ENCODE assay signal across 1 cellular context in genomic region chr1:151574575-151575529, GRCh38.
TF ChIP-seq lines count a peak whose summit lies in the region.

No MANE protein-coding gene starts in this region.

TF ChIP-seq in K562, 482 proteins besides CTCF, POLR2A, EP300 and RAD21 (continues in another document):
- peak; percentile 77 for TF ChIP-seq CREM (IDR thresholded peaks at IDR 0.05; ENCODE audit: low read depth)
- TF ChIP-seq SMARCE1 (IDR thresholded peaks at IDR 0.05): peak; percentile 79
- TF ChIP-seq, protein P1, sequence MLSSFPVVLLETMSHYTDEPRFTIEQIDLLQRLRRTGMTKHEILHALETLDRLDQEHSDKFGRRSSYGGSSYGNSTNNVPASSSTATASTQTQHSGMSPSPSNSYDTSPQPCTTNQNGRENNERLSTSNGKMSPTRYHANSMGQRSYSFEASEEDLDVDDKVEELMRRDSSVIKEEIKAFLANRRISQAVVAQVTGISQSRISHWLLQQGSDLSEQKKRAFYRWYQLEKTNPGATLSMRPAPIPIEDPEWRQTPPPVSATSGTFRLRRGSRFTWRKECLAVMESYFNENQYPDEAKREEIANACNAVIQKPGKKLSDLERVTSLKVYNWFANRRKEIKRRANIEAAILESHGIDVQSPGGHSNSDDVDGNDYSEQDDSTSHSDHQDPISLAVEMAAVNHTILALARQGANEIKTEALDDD (IDR thresholded peaks at IDR 0.05): no peak
- TF ChIP-seq HES1 (IDR thresholded peaks at IDR 0.05; ENCODE audit: low read depth): no peak
- TF ChIP-seq RBFOX2 (IDR thresholded peaks at IDR 0.05; ENCODE audit: low read depth, low read length): peak; percentile 60
- TF ChIP-seq ZNF589 (CRISPR knock-in tag; IDR thresholded peaks at IDR 0.05; ENCODE audit: low read depth): peak; percentile 70; the same call in 1 of the 2 replicates
- no peak for TF ChIP-seq ZNF561 (CRISPR knock-in tag; conservative IDR thresholded peaks at IDR 0.05)
- peak; percentile 6; the same call in 1 of the 2 replicates for TF ChIP-seq KLF6 (CRISPR knock-in tag; IDR thresholded peaks at IDR 0.05; ENCODE audit: borderline replicate concordance)
- TF ChIP-seq PTTG1 (tag; IDR thresholded peaks at IDR 0.05; ENCODE audit: low read depth): no peak
- TF ChIP-seq SRF (CRISPR knock-in tag; IDR thresholded peaks at IDR 0.05): peak in 1 of 2 experiments; percentile 88; a peak in 1 of 4 replicates
- TF ChIP-seq, protein P2, sequence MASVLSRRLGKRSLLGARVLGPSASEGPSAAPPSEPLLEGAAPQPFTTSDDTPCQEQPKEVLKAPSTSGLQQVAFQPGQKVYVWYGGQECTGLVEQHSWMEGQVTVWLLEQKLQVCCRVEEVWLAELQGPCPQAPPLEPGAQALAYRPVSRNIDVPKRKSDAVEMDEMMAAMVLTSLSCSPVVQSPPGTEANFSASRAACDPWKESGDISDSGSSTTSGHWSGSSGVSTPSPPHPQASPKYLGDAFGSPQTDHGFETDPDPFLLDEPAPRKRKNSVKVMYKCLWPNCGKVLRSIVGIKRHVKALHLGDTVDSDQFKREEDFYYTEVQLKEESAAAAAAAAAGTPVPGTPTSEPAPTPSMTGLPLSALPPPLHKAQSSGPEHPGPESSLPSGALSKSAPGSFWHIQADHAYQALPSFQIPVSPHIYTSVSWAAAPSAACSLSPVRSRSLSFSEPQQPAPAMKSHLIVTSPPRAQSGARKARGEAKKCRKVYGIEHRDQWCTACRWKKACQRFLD (CRISPR knock-in tag; IDR thresholded peaks at IDR 0.05): peak; percentile 70; the same call in 1 of the 2 replicates
- TF ChIP-seq SLC30A9 (CRISPR knock-in tag; IDR thresholded peaks at IDR 0.05): no peak
- TF ChIP-seq CSDE1 (IDR thresholded peaks at IDR 0.05): no peak
- no peak for TF ChIP-seq GATA2 (CRISPR knock-in tag; IDR thresholded peaks at IDR 0.05)
- no peak for TF ChIP-seq FOXM1 (IDR thresholded peaks at IDR 0.05; ENCODE audit: low read depth)
- TF ChIP-seq FOXM1 (CRISPR knock-in tag; IDR thresholded peaks at IDR 0.05; ENCODE audit: low read depth): no peak
- TF ChIP-seq EP400 (IDR thresholded peaks at IDR 0.05): peak; percentile 33; the same call in 1 of the 2 replicates
- TF ChIP-seq SAFB (IDR thresholded peaks at IDR 0.05; ENCODE audit: borderline replicate concordance, low read depth, low read length): no peak
- TF ChIP-seq KDM2B (CRISPR knock-in tag; IDR thresholded peaks at IDR 0.05): no peak
- TF ChIP-seq CREB1 (IDR thresholded peaks at IDR 0.05): peak; percentile 25; the same call in 1 of the 2 replicates
- no peak for TF ChIP-seq CREB1 (CRISPR knock-in tag; IDR thresholded peaks at IDR 0.05)
- TF ChIP-seq FOXO4 (CRISPR knock-in tag; IDR thresholded peaks at IDR 0.05): no peak
- no peak for TF ChIP-seq CBX1 (IDR thresholded peaks at IDR 0.05; ENCODE audit: low read depth)
- TF ChIP-seq ZNF507 (tag; conservative IDR thresholded peaks at IDR 0.05): no peak
- no peak for TF ChIP-seq ILK (tag; IDR thresholded peaks at IDR 0.05; ENCODE audit: borderline replicate concordance, low read depth)
- TF ChIP-seq MTA3 (IDR thresholded peaks at IDR 0.05; ENCODE audit: borderline replicate concordance): 0 out of 2 replicates have a peak, but pooled peaks have one; percentile 42
- TF ChIP-seq NR1H2 (CRISPR knock-in tag; IDR thresholded peaks at IDR 0.05): no peak
- peak; percentile 37; the same call in 1 of the 2 replicates for TF ChIP-seq SUPT5H (IDR thresholded peaks at IDR 0.05)
- peak in 1 of 2 experiments; percentile 14; a peak in 1 of 4 replicates for TF ChIP-seq TRIM24 (IDR thresholded peaks at IDR 0.05)
- no peak for TF ChIP-seq ZBTB40 (IDR thresholded peaks at IDR 0.05)
- TF ChIP-seq ZBTB40 (CRISPR knock-in tag; IDR thresholded peaks at IDR 0.05): no peak
- TF ChIP-seq C11orf30 (IDR thresholded peaks at IDR 0.05; ENCODE audit: low read depth): peak; percentile 20; the same call in 1 of the 2 replicates
- TF ChIP-seq MCM5 (IDR thresholded peaks at IDR 0.05; ENCODE audit: low read depth): no peak
- peak; percentile 51; the same call in 1 of the 2 replicates for TF ChIP-seq ZFX (CRISPR knock-in tag; IDR thresholded peaks at IDR 0.05)
- no peak for TF ChIP-seq ERF (CRISPR knock-in tag; IDR thresholded peaks at IDR 0.05)
- peak; percentile 60 for TF ChIP-seq NFIC (IDR thresholded peaks at IDR 0.05)
- peak; percentile 90 for TF ChIP-seq JUN (IDR thresholded peaks at IDR 0.05; ENCODE audit: borderline replicate concordance, low read depth, low read length)
- no peak for TF ChIP-seq JUN (CRISPR knock-in tag; IDR thresholded peaks at IDR 0.05; ENCODE audit: borderline replicate concordance)
- no peak for TF ChIP-seq CBX3 (IDR thresholded peaks at IDR 0.05; ENCODE audit: borderline replicate concordance in 1 of 2, low read length in 2 of 2)
- TF ChIP-seq TAF7 (tag; IDR thresholded peaks at IDR 0.05): no peak
- TF ChIP-seq, protein P3, sequence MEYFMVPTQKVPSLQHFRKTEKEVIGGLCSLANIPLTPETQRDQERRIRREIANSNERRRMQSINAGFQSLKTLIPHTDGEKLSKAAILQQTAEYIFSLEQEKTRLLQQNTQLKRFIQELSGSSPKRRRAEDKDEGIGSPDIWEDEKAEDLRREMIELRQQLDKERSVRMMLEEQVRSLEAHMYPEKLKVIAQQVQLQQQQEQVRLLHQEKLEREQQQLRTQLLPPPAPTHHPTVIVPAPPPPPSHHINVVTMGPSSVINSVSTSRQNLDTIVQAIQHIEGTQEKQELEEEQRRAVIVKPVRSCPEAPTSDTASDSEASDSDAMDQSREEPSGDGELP (CRISPR knock-in tag; IDR thresholded peaks at IDR 0.05; ENCODE audit: borderline replicate concordance): peak; percentile 54; the same call in 1 of the 2 replicates
- TF ChIP-seq CXXC5 (CRISPR knock-in tag; IDR thresholded peaks at IDR 0.05): no peak
- no peak for TF ChIP-seq PHB2 (IDR thresholded peaks at IDR 0.05; ENCODE audit: low read depth)
- TF ChIP-seq L3MBTL2 (IDR thresholded peaks at IDR 0.05): peak; percentile 11; the same call in 1 of the 2 replicates
- no peak for TF ChIP-seq XRCC4 (IDR thresholded peaks at IDR 0.05; ENCODE audit: extremely low read depth, insufficient read depth, insufficient read length)
- TF ChIP-seq CEBPG (CRISPR knock-in tag; IDR thresholded peaks at IDR 0.05): peak; percentile 52; the same call in 1 of the 2 replicates
- TF ChIP-seq CEBPG (tag; conservative IDR thresholded peaks at IDR 0.05 in 1 of 2, IDR thresholded peaks at IDR 0.05 in 1 of 2): no peak; a peak in 1 of 4 replicates
- no peak for TF ChIP-seq CHD1 (IDR thresholded peaks at IDR 0.05; ENCODE audit: low read length)
- TF ChIP-seq, protein P4, sequence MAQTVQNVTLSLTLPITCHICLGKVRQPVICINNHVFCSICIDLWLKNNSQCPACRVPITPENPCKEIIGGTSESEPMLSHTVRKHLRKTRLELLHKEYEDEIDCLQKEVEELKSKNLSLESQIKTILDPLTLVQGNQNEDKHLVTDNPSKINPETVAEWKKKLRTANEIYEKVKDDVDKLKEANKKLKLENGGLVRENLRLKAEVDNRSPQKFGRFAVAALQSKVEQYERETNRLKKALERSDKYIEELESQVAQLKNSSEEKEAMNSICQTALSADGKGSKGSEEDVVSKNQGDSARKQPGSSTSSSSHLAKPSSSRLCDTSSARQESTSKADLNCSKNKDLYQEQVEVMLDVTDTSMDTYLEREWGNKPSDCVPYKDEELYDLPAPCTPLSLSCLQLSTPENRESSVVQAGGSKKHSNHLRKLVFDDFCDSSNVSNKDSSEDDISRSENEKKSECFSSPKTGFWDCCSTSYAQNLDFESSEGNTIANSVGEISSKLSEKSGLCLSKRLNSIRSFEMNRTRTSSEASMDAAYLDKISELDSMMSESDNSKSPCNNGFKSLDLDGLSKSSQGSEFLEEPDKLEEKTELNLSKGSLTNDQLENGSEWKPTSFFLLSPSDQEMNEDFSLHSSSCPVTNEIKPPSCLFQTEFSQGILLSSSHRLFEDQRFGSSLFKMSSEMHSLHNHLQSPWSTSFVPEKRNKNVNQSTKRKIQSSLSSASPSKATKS (CRISPR knock-in tag; IDR thresholded peaks at IDR 0.05): no peak
- peak; percentile 18; the same call in 1 of the 2 replicates for TF ChIP-seq ZNF644 (tag; IDR thresholded peaks at IDR 0.05; ENCODE audit: low read depth)
- no peak for TF ChIP-seq ZNF717 (CRISPR knock-in tag; IDR thresholded peaks at IDR 0.05)
- TF ChIP-seq FOXJ2 (tag; IDR thresholded peaks at IDR 0.05): peak; percentile 45; the same call in 1 of the 2 replicates
- no peak for TF ChIP-seq MLLT1 (IDR thresholded peaks at IDR 0.05)
- peak; percentile 44; the same call in 1 of the 2 replicates for TF ChIP-seq SPI1 (IDR thresholded peaks at IDR 0.05; ENCODE audit: borderline replicate concordance, low read depth, low read length)
